In the genomic region with DNA sequence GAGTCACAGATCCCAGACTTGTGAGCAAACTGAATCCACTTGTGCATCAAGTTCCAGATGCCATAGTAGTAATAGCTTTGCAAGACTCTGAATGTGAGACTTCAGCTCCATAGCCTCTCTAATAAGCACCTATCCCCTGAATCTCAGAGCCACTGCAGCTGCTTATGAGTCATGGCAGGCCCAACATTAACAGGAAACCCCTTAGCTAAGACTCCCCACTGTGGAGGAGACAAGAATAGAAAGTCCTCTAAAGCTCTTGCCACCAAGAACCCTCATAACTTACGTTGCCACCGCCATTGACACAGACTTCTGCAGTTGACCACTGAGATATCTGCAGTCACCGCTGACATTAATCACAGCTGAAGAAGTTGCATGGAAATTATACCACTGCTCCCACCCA, we compare ENCODE assay signal across 28 cellular contexts.
DNase-seq lines count a peak whose midpoint lies in the region; ATAC-seq and TF ChIP-seq lines count a peak whose summit lies in the region.
"Had no signal": no experiment of that assay in that cellular context is flagged by ENCODE, and none has a peak within 500 bp of the region (broad histone marks: within the 10 kb centered on the region; RNA-seq: fewer than 3 reads in every experiment).

No MANE protein-coding gene starts in this region.

- no peaks in the 10 kb centered on the region for H3K27me3 ChIP-seq in PC-3 (ENCODE audit: low read length)
- H3K27me3 ChIP-seq: esophagus squamous epithelium, sigmoid colon, tibial nerve had no signal

- no peaks in the 10 kb centered on the region for H3K79me2 ChIP-seq in PC-3 (ENCODE audit: low read length)

- POLR2A ChIA-PET in PC-3 (lab: Charles Lee; ENCODE audit: unreplicated experiment), result no interaction called here

- H4K20me1 ChIP-seq in PC-3 (ENCODE audit: low read length), result no peaks in the 10 kb centered on the region

- intact Hi-C loops in PC-3 (cut with micrococcal nuclease), result no loop called here

- no peaks in the 10 kb centered on the region for H3K4me1 ChIP-seq in PC-3 (ENCODE audit: insufficient read depth, low read length)
- H3K4me1 ChIP-seq: esophagus squamous epithelium, sigmoid colon, tibial nerve had no signal

- DNase-seq in M059J (ENCODE audit: low read depth) (peak; percentile 63), SIG-M5 treated with dmso at 0.1 percent for 504 hours (lab: John Stamatoyannopoulos, UW; ENCODE audit: unreplicated experiment) (peak; percentile 88), fibroblast of mammary gland (ENCODE audit: low read depth) (peak; percentile 14), AG08396 (ENCODE audit: low spot score) (no peak), PC-3 (no peak), DMS 273 (lab: John Stamatoyannopoulos, UW; ENCODE audit: unreplicated experiment) (no peak)
- DNase-seq: activated CD4-positive, alpha-beta T cell treated with anti-CD3 and anti-CD28 coated beads for 48 hours; activated CD8-positive, alpha-beta memory T cell treated with anti-CD3 and anti-CD28 coated beads for 24 hours; activated effector memory CD4-positive, alpha-beta T cell treated with anti-CD3 and anti-CD28 coated beads, Interleukin-2, amount 50 U/mL, for 16 hours; anterior cingulate cortex; central memory CD4-positive, alpha-beta T cell; COR-L47; esophagus squamous epithelium; GDM1; HCEC 1CT; kidney glomerular epithelial cell; naive thymus-derived CD8-positive, alpha-beta T cell; NCI-H1436 treated with DMSO at 0.1 percent for 48 hours; NCI-H2081 treated with DMSO at 0.1 percent for 48 hours; NCI-H226; NCI-H526 treated with DMSO at 0.1 percent for 48 hours; sigmoid colon; stimulated activated CD4-positive, alpha-beta T cell treated with anti-CD3 and anti-CD28 coated beads, Interleukin-4, amount 100 ng/mL, for 4 hours; T1000; WERI-Rb-1 had no signal

- H3K9me2 ChIP-seq in PC-3 (replicated peaks; ENCODE audit: low read length), result no peaks in the 10 kb centered on the region

- CTCF ChIA-PET in PC-3 (lab: Charles Lee), result no interaction called here

- H3F3A ChIP-seq in PC-3 (ENCODE audit: low read length, unreplicated experiment), result no peaks in the 10 kb centered on the region

- H3K9ac ChIP-seq in PC-3 (ENCODE audit: low read length), result no peak overlapping the region

- no peaks in the 10 kb centered on the region for H3K36me3 ChIP-seq in PC-3 (ENCODE audit: low read depth, low read length)
- H3K36me3 ChIP-seq: esophagus squamous epithelium, sigmoid colon, tibial nerve, WERI-Rb-1 had no signal

- H3K27ac ChIP-seq in PC-3 (ENCODE audit: low read length), result no peak overlapping the region
- H3K27ac ChIP-seq: C4-2B, esophagus squamous epithelium, sigmoid colon, tibial nerve, WERI-Rb-1 had no signal

- no peaks in the 10 kb centered on the region for H3K9me3 ChIP-seq in PC-3 (ENCODE audit: low read length)

- no TSS peak for BruUV-seq in PC-3 (replicated peaks; lab: Mats Ljungman, UMichigan)

- no peak overlapping the region for H3K4me2 ChIP-seq in PC-3 (ENCODE audit: low read length)

- H2AFZ ChIP-seq in PC-3 (ENCODE audit: low read length), result no peak overlapping the region

- TF ChIP-seq CTCF in fibroblast of mammary gland (conservative IDR thresholded peaks at IDR 0.05; ENCODE audit: control insufficient read depth, insufficient read depth, low read depth, low read length) (no peak), PC-3 (conservative IDR thresholded peaks at IDR 0.05; ENCODE audit: low read depth, low read length) (no peak)

- no peak overlapping the region for H3K4me3 ChIP-seq in fibroblast of mammary gland (ENCODE audit: control insufficient read depth, low read depth, low read length)
- H3K4me3 ChIP-seq in PC-3 (ENCODE audit: low read length), result no peak overlapping the region
- H3K4me3 ChIP-seq: esophagus squamous epithelium, sigmoid colon, tibial nerve had no signal

- no peak for ATAC-seq in PC-3
- ATAC-seq in GM21529 (IDR thresholded peaks at IDR 0.05; ENCODE audit: unreplicated experiment), result no peak
- ATAC-seq: naive thymus-derived CD8-positive, alpha-beta T cell had no signal

Comparison
In these comparisons a context has a peak if more than half of its experiments do, and no peak if none do; other contexts are left out.
1. DNase-seq: peak in M059J (single experiment), SIG-M5 treated with dmso at 0.1 percent for 504 hours (single experiment) and fibroblast of mammary gland (single experiment); none in AG08396 (single experiment), PC-3 (single experiment) and DMS 273 (single experiment).